1 cellular context compared by ENCODE assay signal in genomic region chr13:44918323-44919102, GRCh38.
TF ChIP-seq lines count a peak whose summit lies in the region.

No MANE protein-coding gene starts in this region.

TF ChIP-seq in IMR-90, 13 proteins besides CTCF, POLR2A, EP300 and RAD21:
- TF ChIP-seq MAZ (IDR thresholded peaks at IDR 0.05; ENCODE audit: borderline replicate concordance, low read depth, low read length) (no peak), ELK1 (IDR thresholded peaks at IDR 0.05; ENCODE audit: borderline replicate concordance, low read depth, low read length) (no peak), RFX5 (IDR thresholded peaks at IDR 0.05; ENCODE audit: low read depth, low read length) (no peak), NFE2L2 (IDR thresholded peaks at IDR 0.05; ENCODE audit: low read depth, low read length) (peak; percentile 51; the same call in 1 of the 2 replicates), BHLHE40 (IDR thresholded peaks at IDR 0.05; ENCODE audit: low read depth, low read length) (no peak), MAFK (IDR thresholded peaks at IDR 0.05; ENCODE audit: low read depth, low read length) (peak; percentile 83), CHD1 (IDR thresholded peaks at IDR 0.05; ENCODE audit: low read depth, low read length) (no peak), RCOR1 (IDR thresholded peaks at IDR 0.05; ENCODE audit: insufficient replicate concordance, low read length) (no peak), SMC3 (IDR thresholded peaks at IDR 0.05; ENCODE audit: low read depth, low read length) (peak; percentile 61), CEBPB (IDR thresholded peaks at IDR 0.05; ENCODE audit: low read depth, low read length) (no peak), MXI1 (IDR thresholded peaks at IDR 0.05; ENCODE audit: borderline replicate concordance, low read depth, low read length) (no peak), FOS (IDR thresholded peaks at IDR 0.05; ENCODE audit: low read depth, low read length) (no peak; the same call in 1 of the 2 replicates)
- TF ChIP-seq, protein P1, sequence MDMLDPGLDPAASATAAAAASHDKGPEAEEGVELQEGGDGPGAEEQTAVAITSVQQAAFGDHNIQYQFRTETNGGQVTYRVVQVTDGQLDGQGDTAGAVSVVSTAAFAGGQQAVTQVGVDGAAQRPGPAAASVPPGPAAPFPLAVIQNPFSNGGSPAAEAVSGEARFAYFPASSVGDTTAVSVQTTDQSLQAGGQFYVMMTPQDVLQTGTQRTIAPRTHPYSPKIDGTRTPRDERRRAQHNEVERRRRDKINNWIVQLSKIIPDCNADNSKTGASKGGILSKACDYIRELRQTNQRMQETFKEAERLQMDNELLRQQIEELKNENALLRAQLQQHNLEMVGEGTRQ (IDR thresholded peaks at IDR 0.05; ENCODE audit: low read depth, low read length), result no peak
TF ChIP-seq in IMR-90: peak in this region for 3.
